15 cellular contexts compared by ENCODE assay signal in genomic region chr5:154677921-154678320, GRCh38.
DNase-seq lines count a peak whose midpoint lies in the region; ATAC-seq and TF ChIP-seq lines count a peak whose summit lies in the region.
"Had no signal": no experiment of that assay in that cellular context is flagged by ENCODE, and none has a peak within 500 bp of the region (broad histone marks: within the 10 kb centered on the region; RNA-seq: fewer than 3 reads in every experiment).

No MANE protein-coding gene starts in this region.

- H3K4me1 ChIP-seq in right cardiac atrium (ENCODE audit: control insufficient read depth, insufficient read depth, low read length) (no peaks in the 10 kb centered on the region), smooth muscle cell (ENCODE audit: low read depth) (peaks cover under 1% of the 10 kb centered on the region)

- peak overlapping the region; percentile 47 for H2AFZ ChIP-seq in smooth muscle cell (ENCODE audit: low read depth)

- H3F3A ChIP-seq in smooth muscle cell (ENCODE audit: low read depth) = peaks cover 4% of the 10 kb centered on the region

- H3K27ac Mint-ChIP-seq in brain = peak overlapping the region in 3 of 5 experiments; percentile 45 to 73 (median 62)
- H3K27ac Mint-ChIP-seq: activated CD4-positive, alpha-beta T cell treated with anti-CD3 and anti-CD28 coated beads, Interleukin-2, amount 10 ng/mL, durations not matched to agents 24 days and 14 days; activated naive CD4-positive, alpha-beta T cell treated with anti-CD3 and anti-CD28 coated beads for 36 hours; CD8-positive, alpha-beta memory T cell had no signal

- no peak overlapping the region for H3K4me3 Mint-ChIP-seq in brain
- H3K4me3 Mint-ChIP-seq: activated CD4-positive, alpha-beta T cell treated with anti-CD3 and anti-CD28 coated beads, Interleukin-2, amount 10 ng/mL, durations not matched to agents 24 days and 14 days; activated naive CD4-positive, alpha-beta T cell treated with anti-CD3 and anti-CD28 coated beads for 36 hours; CD8-positive, alpha-beta memory T cell had no signal

- no peak overlapping the region for H3K9ac ChIP-seq in smooth muscle cell (ENCODE audit: low read depth)

- no peaks in the 10 kb centered on the region for H3K9me3 ChIP-seq in right cardiac atrium (ENCODE audit: control insufficient read depth, low read length)
- H3K9me3 ChIP-seq in smooth muscle cell (replicated peaks; ENCODE audit: low read depth) = no peaks in the 10 kb centered on the region
- H3K9me3 ChIP-seq: ovary had no signal

- TF ChIP-seq CTCF in brain (conservative IDR thresholded peaks at IDR 0.05) (no peak), fibroblast of villous mesenchyme (IDR thresholded peaks at IDR 0.05; ENCODE audit: insufficient read depth, low read depth, low read length) (no peak), smooth muscle cell (IDR thresholded peaks at IDR 0.05; ENCODE audit: borderline replicate concordance, insufficient read depth, poor library complexity, severe bottlenecking) (no peak)

- H3K4me2 ChIP-seq in smooth muscle cell = no peak overlapping the region

- H3K4me3 ChIP-seq in right cardiac atrium (ENCODE audit: low read length) (no peak overlapping the region), fibroblast of villous mesenchyme (ENCODE audit: low read depth, low read length) (no peak overlapping the region), smooth muscle cell (no peak overlapping the region)
- H3K4me3 ChIP-seq: ovary had no signal

- DNase-seq in left ventricle myocardium superior = no peak
- no peak for DNase-seq in right cardiac atrium
- DNase-seq in fibroblast of villous mesenchyme (ENCODE audit: low read depth) = peak; percentile 21
- DNase-seq in smooth muscle cell (lab: John Stamatoyannopoulos, UW; ENCODE audit: unreplicated experiment) = no peak
- no peak for DNase-seq in DMS79 (lab: John Stamatoyannopoulos, UW)
- DNase-seq in NCI-H510A (lab: John Stamatoyannopoulos, UW) = no peak
- no peak for DNase-seq in mesenteric fat pad (ENCODE audit: low spot score)
- DNase-seq: activated CD4-positive, alpha-beta T cell treated with anti-CD3 and anti-CD28 coated beads, Interleukin-2, amount 10 ng/mL, durations not matched to agents 24 days and 14 days; activated naive CD4-positive, alpha-beta T cell treated with anti-CD3 and anti-CD28 coated beads for 36 hours; CD8-positive, alpha-beta memory T cell; KG1; NCI-H1436; NCI-H345; ovary had no signal

- H3K27me3 Mint-ChIP-seq in brain = peaks cover 7% of the 10 kb centered on the region
- H3K27me3 Mint-ChIP-seq: activated CD4-positive, alpha-beta T cell treated with anti-CD3 and anti-CD28 coated beads, Interleukin-2, amount 10 ng/mL, durations not matched to agents 24 days and 14 days had no signal

- H3K36me3 Mint-ChIP-seq in brain = no peaks in the 10 kb centered on the region
- H3K36me3 Mint-ChIP-seq: CD8-positive, alpha-beta memory T cell had no signal

- intact Hi-C loops in left ventricle myocardium superior (cut with micrococcal nuclease) = no loop called here
- intact Hi-C loops in right cardiac atrium (cut with DNase I) = no loop called here

- 17% methylated on average over 2 of the region's 2 CpGs for WGBS in right cardiac atrium
- WGBS in smooth muscle cell (ENCODE audit: low lambda C conversion rate) = 35% methylated on average over 2 of the region's 2 CpGs

- no peaks in the 10 kb centered on the region for H4K20me1 ChIP-seq in smooth muscle cell (ENCODE audit: low read depth)

- H3K79me2 ChIP-seq in smooth muscle cell (ENCODE audit: low read depth) = no peaks in the 10 kb centered on the region

- H3K27me3 ChIP-seq in right cardiac atrium (ENCODE audit: control insufficient read depth, insufficient read depth) = no peaks in the 10 kb centered on the region
- H3K27me3 ChIP-seq in smooth muscle cell (ENCODE audit: low read depth) = no peaks in the 10 kb centered on the region
- H3K27me3 ChIP-seq: ovary had no signal

- ATAC-seq in left ventricle myocardium superior = peak; percentile 2
- ATAC-seq in right cardiac atrium = no peak

- no peaks in the 10 kb centered on the region for H3K4me1 Mint-ChIP-seq in brain
- H3K4me1 Mint-ChIP-seq: activated CD4-positive, alpha-beta T cell treated with anti-CD3 and anti-CD28 coated beads, Interleukin-2, amount 10 ng/mL, durations not matched to agents 24 days and 14 days had no signal

- H3K36me3 ChIP-seq in smooth muscle cell (ENCODE audit: low read depth) = no peaks in the 10 kb centered on the region
- H3K36me3 ChIP-seq: ovary had no signal

- H3K27ac ChIP-seq in right cardiac atrium (ENCODE audit: low read length) (no peak overlapping the region), smooth muscle cell (ENCODE audit: low read depth) (no peak overlapping the region)
- H3K27ac ChIP-seq: ovary had no signal

- peaks cover 0 to 3% (median 0%) of the 10 kb centered on the region in 5 experiments for H3K9me3 Mint-ChIP-seq in brain
- H3K9me3 Mint-ChIP-seq: activated naive CD4-positive, alpha-beta T cell treated with anti-CD3 and anti-CD28 coated beads for 36 hours; CD8-positive, alpha-beta memory T cell had no signal
